1 cellular context compared by ENCODE assay signal in genomic region chr20:10498196-10498595, GRCh38.
TF ChIP-seq lines count a peak whose summit lies in the region.

No MANE protein-coding gene starts in this region.

TF ChIP-seq in HepG2, 621 proteins besides CTCF, POLR2A, EP300 and RAD21:
- TF ChIP-seq IRF9 (CRISPR knock-in tag; IDR thresholded peaks at IDR 0.05; ENCODE audit: borderline replicate concordance) (no peak), STAT5B (CRISPR knock-in tag; IDR thresholded peaks at IDR 0.05) (no peak), RAD51 (IDR thresholded peaks at IDR 0.05; ENCODE audit: borderline replicate concordance) (no peak), ADNP (CRISPR knock-in tag; IDR thresholded peaks at IDR 0.05) (no peak)
